In the genomic region with DNA sequence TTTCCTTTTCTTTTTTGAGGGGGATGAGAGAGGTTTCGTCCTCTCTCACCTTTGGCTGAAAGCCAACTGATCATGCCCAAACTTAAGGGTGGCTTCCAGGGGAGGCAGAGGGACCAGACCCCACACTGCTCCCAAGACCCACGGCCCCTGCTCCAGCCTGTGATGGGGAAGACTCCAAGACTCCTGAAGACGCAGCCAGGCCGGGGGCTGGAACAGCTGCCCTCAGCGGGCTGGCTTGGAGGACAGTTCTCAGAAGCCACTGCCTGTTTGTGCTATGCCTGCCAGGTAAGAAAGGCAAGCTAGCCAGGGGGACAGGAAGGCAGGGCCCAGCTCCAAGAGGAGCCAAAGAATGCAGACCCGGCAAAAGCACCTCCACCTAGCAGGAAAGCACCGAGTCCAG, we compare ENCODE assay signal across 1 cellular context.
TF ChIP-seq lines count a peak whose summit lies in the region.

No MANE protein-coding gene starts in this region.

TF ChIP-seq in WTC11, 78 proteins besides CTCF, POLR2A, EP300 and RAD21 (continued from another document):
- TF ChIP-seq IRF1 (CRISPR knock-in tag; IDR thresholded peaks at IDR 0.05) (no peak), ETV6 (CRISPR knock-in tag; IDR thresholded peaks at IDR 0.05) (no peak), CBFB (CRISPR knock-in tag; IDR thresholded peaks at IDR 0.05; ENCODE audit: low read depth) (no peak), HMGA2 (CRISPR knock-in tag; IDR thresholded peaks at IDR 0.05) (no peak), USF2 (CRISPR knock-in tag; IDR thresholded peaks at IDR 0.05) (no peak)
